In genomic region chr20:17205261-17205660, GRCh38 we compare ENCODE assay signal across 1 cellular context.
TF ChIP-seq lines count a peak whose summit lies in the region.

No MANE protein-coding gene starts in this region.

TF ChIP-seq in GM23338, 12 proteins besides CTCF, POLR2A, EP300 and RAD21 (continued from another document):
- TF ChIP-seq CREB1 (CRISPR knock-in tag; IDR thresholded peaks at IDR 0.05; ENCODE audit: low read depth) (no peak), ZNF331 (CRISPR knock-in tag; IDR thresholded peaks at IDR 0.05; ENCODE audit: low read depth) (no peak), JUNB (IDR thresholded peaks at IDR 0.05; ENCODE audit: unreplicated experiment) (no peak), ETS1 (IDR thresholded peaks at IDR 0.05) (no peak), EZH2 (IDR thresholded peaks at IDR 0.05; ENCODE audit: low read depth, unreplicated experiment) (no peak), POLR2AphosphoS5 (IDR thresholded peaks at IDR 0.05; ENCODE audit: low read depth) (no peak), STAT1 (IDR thresholded peaks at IDR 0.05; ENCODE audit: unreplicated experiment) (no peak), ZNF114 (CRISPR knock-in tag; IDR thresholded peaks at IDR 0.05) (no peak)
